ENCODE assay signal across 9 cellular contexts in genomic region chr9:12817702-12818101, GRCh38. TPM values are rescaled to one million over a fixed set of nuclear protein-coding genes. Genes with fewer than 3 reads are reported as not detected.
DNase-seq lines count a peak whose midpoint lies in the region; ATAC-seq and TF ChIP-seq lines count a peak whose summit lies in the region.
"Had no signal": no experiment of that assay in that cellular context is flagged by ENCODE, and none has a peak within 500 bp of the region (broad histone marks: within the 10 kb centered on the region; RNA-seq: fewer than 3 reads in every experiment).

No MANE protein-coding gene starts in this region.

- H3K36me3 ChIP-seq in GM23248 (ENCODE audit: low read depth) = peaks cover 4% of the 10 kb centered on the region; the same call in 1 of the 2 replicates
- peaks cover 2 to 4% of the 10 kb centered on the region in 2 experiments for H3K36me3 ChIP-seq in trophoblast cell (ENCODE audit: control insufficient read depth in 1 of 2, insufficient read depth in 2 of 2, low read length in 2 of 2)

- H3K4me2 ChIP-seq in GM23248 (ENCODE audit: unreplicated experiment) (no peak overlapping the region), trophoblast cell (ENCODE audit: low read length) (no peak overlapping the region)

- no peaks in the 10 kb centered on the region for H3K79me1 ChIP-seq in trophoblast cell (ENCODE audit: low read length)

- no peak overlapping the region for H2AFZ ChIP-seq in GM23248
- H2AFZ ChIP-seq in trophoblast cell (ENCODE audit: insufficient read depth, low read length, poor library complexity) = no peak overlapping the region

- no peaks in the 10 kb centered on the region for H3K9me2 ChIP-seq in GM23248 (ENCODE audit: insufficient read depth)

- no peak for TF ChIP-seq CTCF in fibroblast of the aortic adventitia (IDR thresholded peaks at IDR 0.05; ENCODE audit: insufficient read depth, low read length)

- no peak overlapping the region for H3K18ac ChIP-seq in trophoblast cell (ENCODE audit: low read length)

- no peak overlapping the region for H2BK120ac ChIP-seq in trophoblast cell (ENCODE audit: insufficient read depth, low read length, poor library complexity)

- no peak overlapping the region for H3K14ac ChIP-seq in trophoblast cell (ENCODE audit: low read length)

- in situ Hi-C loops in GM23248 (cut with MboI) (no loop called here), SK-MEL-5 (cut with HindIII; ENCODE audit: low pct_unique_long_range_greater_than_20kb, low sequenced_read_pairs) (no loop called here)

- no peak for ATAC-seq in GM18861 (IDR thresholded peaks at IDR 0.05; ENCODE audit: unreplicated experiment)

- H3K4me3 ChIP-seq in GM23248 = no peak overlapping the region
- peak overlapping the region; percentile 22 for H3K4me3 ChIP-seq in fibroblast of the aortic adventitia (ENCODE audit: low read depth, low read length)
- H3K4me3 ChIP-seq in trophoblast cell (ENCODE audit: low read depth, low read length) = no peak overlapping the region

- H3K79me2 ChIP-seq in GM23248 (ENCODE audit: insufficient read depth) (peaks cover 51% of the 10 kb centered on the region), trophoblast cell (ENCODE audit: control insufficient read depth, insufficient read depth, low read length, poor library complexity) (no peaks in the 10 kb centered on the region)

- WGBS in GM23248 (ENCODE audit: low coverage in 1 of 2, low lambda C conversion rate in 2 of 2, missing lambda C conversion rate in 2 of 2), 2 experiments = 78 to 80% methylated on average over 9 of the region's 9 CpGs
- WGBS in trophoblast cell (ENCODE audit: extremely low coverage, insufficient coverage, insufficient read length) = no CpG with 5 or more reads among the region's 9 CpGs

- H3F3A ChIP-seq in GM23248 (ENCODE audit: insufficient read depth) = peaks cover 87% of the 10 kb centered on the region

- peak overlapping the region; percentile 73 for H3K27ac ChIP-seq in GM23248
- no peak overlapping the region for H3K27ac ChIP-seq in trophoblast cell (ENCODE audit: low read depth, low read length)

- no peak overlapping the region for H4K91ac ChIP-seq in trophoblast cell (ENCODE audit: low read depth, low read length)

- no peaks in the 10 kb centered on the region for H3K27me3 ChIP-seq in GM23248 (replicated peaks; ENCODE audit: insufficient read depth)
- H3K27me3 ChIP-seq in trophoblast cell (ENCODE audit: insufficient read depth, low read length) = no peaks in the 10 kb centered on the region

- peak overlapping the region; percentile 37 for H2BK12ac ChIP-seq in trophoblast cell (ENCODE audit: low read length)

- no peaks in the 10 kb centered on the region for H4K20me1 ChIP-seq in GM23248 (ENCODE audit: insufficient read depth)

- no peak overlapping the region for H2AK5ac ChIP-seq in trophoblast cell (ENCODE audit: low read length)

- H3K9ac ChIP-seq in GM23248 = peak overlapping the region; percentile 39
- H3K9ac ChIP-seq in trophoblast cell (ENCODE audit: low read length) = no peak overlapping the region

- H3K9me3 ChIP-seq in GM23248 (ENCODE audit: low read depth) (no peaks in the 10 kb centered on the region), trophoblast cell (ENCODE audit: insufficient read depth, low read depth, low read length) (no peaks in the 10 kb centered on the region)

- H2BK5ac ChIP-seq in trophoblast cell (ENCODE audit: low read depth, low read length, poor library complexity) = no peak overlapping the region

- H3K23ac ChIP-seq in trophoblast cell (ENCODE audit: low read length) = no peak overlapping the region

- H3K4me1 ChIP-seq in GM23248 (ENCODE audit: insufficient read depth) (peaks cover 86% of the 10 kb centered on the region), trophoblast cell (ENCODE audit: control insufficient read depth in 1 of 2, insufficient read depth in 2 of 2, low read length in 2 of 2) (peaks cover 0 to 2% of the 10 kb centered on the region in 2 experiments)

- no peak overlapping the region for H4K12ac ChIP-seq in trophoblast cell (ENCODE audit: low read depth, low read length)

- no peak overlapping the region for H4K8ac ChIP-seq in trophoblast cell (ENCODE audit: low read depth, low read length)

- DNase-seq in GM23248 (peak; percentile 32), SK-MEL-5 (ENCODE audit: low read depth, low spot score) (peak; percentile 37), fibroblast of the aortic adventitia (ENCODE audit: low read depth) (peak; percentile 63), trophoblast cell (no peak), SHP77 treated with DMSO at 0.1 percent for 48 hours (lab: John Stamatoyannopoulos, UW) (no peak), RPMI8226 (no peak)
- no peak for DNase-seq in activated naive CD4-positive, alpha-beta T cell treated with Interleukin-2 at 50 U/mL for 16 hours
- DNase-seq: CD4-positive, alpha-beta T cell had no signal

- no peak overlapping the region for H3K4ac ChIP-seq in trophoblast cell (ENCODE audit: low read depth, low read length)

RNA-seq across cellular contexts. Expression of gene LURAP1L, which starts 42.9 kb away (rescaled TPM):
- total RNA-seq in GM23248 (2014; rRNA removed; shearing (Covaris generic)) = 16.2 and 30.4 TPM in 2 replicates
- polyA plus RNA-seq in GM23248 (2016; fragmentation: Nextera tagmentation; extraction: Ambion mirVana) = 25.5 and 26.8 TPM in 2 replicates
- total RNA-seq in SK-MEL-5 (2014; rRNA removed; shearing (Covaris generic)) = 2.8 and 3.4 TPM in 2 replicates
- polyA plus RNA-seq in SK-MEL-5 (2015; cell fraction: cytosol; rRNA removed) = 12.0 and 14.0 TPM in 2 replicates
- polyA plus RNA-seq in SK-MEL-5 (2015; cell fraction: nucleus; rRNA removed) = 19.9 and 22.2 TPM in 2 replicates
- total RNA-seq in fibroblast of the aortic adventitia (ENCODE audit: low replicate concordance) = 47.5 and 48.2 TPM in 2 replicates
- polyA plus RNA-seq in trophoblast cell (2013) = 81.8 and 92.1 TPM in 2 replicates
- total RNA-seq: CD4-positive, alpha-beta T cell had no signal

Comparison
In these comparisons a context has a peak if more than half of its experiments do, and no peak if none do; other contexts are left out.
1. DNase-seq: peak in GM23248 (single experiment), SK-MEL-5 (single experiment) and fibroblast of the aortic adventitia (single experiment); none in trophoblast cell (0 of 2), activated naive CD4-positive, alpha-beta T cell treated with Interleukin-2 at 50 U/mL for 16 hours (single experiment), SHP77 treated with DMSO at 0.1 percent for 48 hours (single experiment) and RPMI8226 (single experiment).